In the genomic region with DNA sequence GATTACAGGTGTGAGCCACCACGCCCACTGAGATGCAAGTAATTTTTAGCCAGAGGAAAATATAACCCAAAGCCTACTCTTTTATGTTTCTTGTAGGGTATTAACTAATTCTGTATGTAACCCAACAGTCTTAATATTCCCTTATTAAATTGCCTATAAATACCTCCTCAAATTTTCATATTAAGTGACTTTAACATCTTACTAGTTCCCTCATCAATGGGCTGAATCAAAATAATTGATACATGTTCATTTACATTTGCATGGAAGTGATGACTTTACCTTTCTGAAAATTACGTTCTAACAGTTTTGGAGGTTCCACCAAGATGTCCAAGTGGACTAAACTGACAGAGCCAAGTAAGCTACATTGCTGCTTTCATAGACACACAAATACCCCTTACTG, we compare ENCODE assay signal across 17 cellular contexts. TPM values are rescaled to one million over a fixed set of nuclear protein-coding genes. Genes with fewer than 3 reads are reported as not detected.
DNase-seq lines count a peak whose midpoint lies in the region; ATAC-seq lines count a peak whose summit lies in the region.
"Had no signal": no experiment of that assay in that cellular context is flagged by ENCODE, and none has a peak within 500 bp of the region (broad histone marks: within the 10 kb centered on the region; RNA-seq: fewer than 3 reads in every experiment).

No MANE protein-coding gene starts in this region.

- POLR2A ChIA-PET in activated naive CD8-positive, alpha-beta T cell treated with anti-CD3 and anti-CD28 coated beads, Interleukin-2, amount 10 ng/mL, durations not matched to agents 7 days and 5 days (lab: Charles Lee): no interaction called here
- POLR2A ChIA-PET in naive thymus-derived CD4-positive, alpha-beta T cell (lab: Charles Lee): interaction anchor here (0.5 to 1.4 kb wide), 2 partner anchors 12 to 24 kb away, joined by 5 to 6 read pairs; no protein-coding TSS in a partner anchor

- DNase-seq in activated naive CD8-positive, alpha-beta T cell treated with anti-CD3 and anti-CD28 coated beads, Interleukin-2, amount 10 ng/mL, durations not matched to agents 7 days and 5 days: no peak
- DNase-seq in activated naive CD8-positive, alpha-beta T cell treated with anti-CD3 and anti-CD28 coated beads for 36 hours: no peak
- DNase-seq in adipocyte (ENCODE audit: low read depth) (no peak), dermis blood vessel endothelial cell (no peak), Right ventricle myocardium superior (no peak)
- no peak for DNase-seq in naive thymus-derived CD4-positive, alpha-beta T cell
- DNase-seq: BE2C; CD8-positive, alpha-beta memory T cell; DMS53; KG1; NCI-H1417 treated with DMSO at 0.1 percent for 48 hours; NCI-H1930; NCI-H345; NCI-H526 had no signal

- H3K4me1 ChIP-seq in adipocyte (ENCODE audit: control insufficient read depth, insufficient read depth, low read length): peaks cover 44% of the 10 kb centered on the region
- peaks cover 10 to 18% of the 10 kb centered on the region in 2 donors for H3K4me1 ChIP-seq in naive thymus-derived CD4-positive, alpha-beta T cell (ENCODE audit: control insufficient read depth in 2 of 2, insufficient read depth in 2 of 2, low read length in 2 of 2)

- H3K36me3 Mint-ChIP-seq in activated naive CD8-positive, alpha-beta T cell treated with anti-CD3 and anti-CD28 coated beads, Interleukin-2, amount 10 ng/mL, durations not matched to agents 7 days and 5 days: peaks cover 9% of the 10 kb centered on the region
- peaks cover 7% of the 10 kb centered on the region for H3K36me3 Mint-ChIP-seq in activated naive CD8-positive, alpha-beta T cell treated with anti-CD3 and anti-CD28 coated beads for 36 hours
- H3K36me3 Mint-ChIP-seq in naive thymus-derived CD4-positive, alpha-beta T cell: peaks cover 0 to 12% (median 3%) of the 10 kb centered on the region in 5 donors

- peaks cover 22% of the 10 kb centered on the region for H3K4me1 Mint-ChIP-seq in activated naive CD8-positive, alpha-beta T cell treated with anti-CD3 and anti-CD28 coated beads, Interleukin-2, amount 10 ng/mL, durations not matched to agents 7 days and 5 days
- H3K4me1 Mint-ChIP-seq in activated naive CD8-positive, alpha-beta T cell treated with anti-CD3 and anti-CD28 coated beads for 36 hours: peaks cover 45% of the 10 kb centered on the region
- H3K4me1 Mint-ChIP-seq in naive thymus-derived CD4-positive, alpha-beta T cell: peaks cover 32 to 76% (median 64%) of the 10 kb centered on the region in 7 donors

- peak overlapping the region; percentile 3 for H3K4me3 Mint-ChIP-seq in activated naive CD8-positive, alpha-beta T cell treated with anti-CD3 and anti-CD28 coated beads, Interleukin-2, amount 10 ng/mL, durations not matched to agents 7 days and 5 days
- no peak overlapping the region for H3K4me3 Mint-ChIP-seq in activated naive CD8-positive, alpha-beta T cell treated with anti-CD3 and anti-CD28 coated beads for 36 hours
- peak overlapping the region in 5 of 10 donors; percentile 23 to 97 (median 50) for H3K4me3 Mint-ChIP-seq in naive thymus-derived CD4-positive, alpha-beta T cell

- no peak overlapping the region for H3K9ac ChIP-seq in adipocyte (ENCODE audit: low read length)

- no peak overlapping the region for H3K27ac ChIP-seq in naive thymus-derived CD4-positive, alpha-beta T cell (ENCODE audit: low read depth, low read length)
- H3K27ac ChIP-seq: SJSA1 had no signal

- H3K36me3 ChIP-seq in adipocyte (ENCODE audit: control insufficient read depth, insufficient read depth, low read length, severe bottlenecking): no peaks in the 10 kb centered on the region
- H3K36me3 ChIP-seq in naive thymus-derived CD4-positive, alpha-beta T cell (ENCODE audit: control insufficient read depth in 2 of 3, insufficient read depth in 3 of 3, low read length in 3 of 3): peaks cover 0 to 3% (median 0%) of the 10 kb centered on the region in 3 experiments
- H3K36me3 ChIP-seq: BE2C had no signal

- no peaks in the 10 kb centered on the region for H3K27me3 Mint-ChIP-seq in activated naive CD8-positive, alpha-beta T cell treated with anti-CD3 and anti-CD28 coated beads, Interleukin-2, amount 10 ng/mL, durations not matched to agents 7 days and 5 days
- no peaks in the 10 kb centered on the region for H3K27me3 Mint-ChIP-seq in activated naive CD8-positive, alpha-beta T cell treated with anti-CD3 and anti-CD28 coated beads for 36 hours
- no peaks in the 10 kb centered on the region for H3K27me3 Mint-ChIP-seq in naive thymus-derived CD4-positive, alpha-beta T cell

- H3K27ac Mint-ChIP-seq in activated naive CD8-positive, alpha-beta T cell treated with anti-CD3 and anti-CD28 coated beads, Interleukin-2, amount 10 ng/mL, durations not matched to agents 7 days and 5 days: no peak overlapping the region
- H3K27ac Mint-ChIP-seq in activated naive CD8-positive, alpha-beta T cell treated with anti-CD3 and anti-CD28 coated beads for 36 hours: no peak overlapping the region
- peak overlapping the region in 5 of 9 donors; percentile 20 to 95 (median 62) for H3K27ac Mint-ChIP-seq in naive thymus-derived CD4-positive, alpha-beta T cell

- CTCF ChIA-PET in naive thymus-derived CD4-positive, alpha-beta T cell (lab: Charles Lee): no interaction called here

- H3K4me3 ChIP-seq in adipocyte (ENCODE audit: low read length): peak overlapping the region; percentile 84
- H3K4me3 ChIP-seq in naive thymus-derived CD4-positive, alpha-beta T cell (ENCODE audit: low read length): no peak overlapping the region
- H3K4me3 ChIP-seq: SJSA1 had no signal

- H3K9me3 Mint-ChIP-seq in activated naive CD8-positive, alpha-beta T cell treated with anti-CD3 and anti-CD28 coated beads, Interleukin-2, amount 10 ng/mL, durations not matched to agents 7 days and 5 days: no peaks in the 10 kb centered on the region
- peaks cover 3% of the 10 kb centered on the region for H3K9me3 Mint-ChIP-seq in activated naive CD8-positive, alpha-beta T cell treated with anti-CD3 and anti-CD28 coated beads for 36 hours
- peaks cover 0 to 5% (median 0%) of the 10 kb centered on the region in 11 donors for H3K9me3 Mint-ChIP-seq in naive thymus-derived CD4-positive, alpha-beta T cell
- H3K9me3 Mint-ChIP-seq: CD8-positive, alpha-beta memory T cell had no signal

- no peaks in the 10 kb centered on the region for H3K9me3 ChIP-seq in adipocyte (ENCODE audit: control insufficient read depth, low read length)
- no peaks in the 10 kb centered on the region for H3K9me3 ChIP-seq in naive thymus-derived CD4-positive, alpha-beta T cell (ENCODE audit: control insufficient read depth in 2 of 3, low read length in 3 of 3)
- H3K9me3 ChIP-seq: BE2C, SJSA1 had no signal

- intact Hi-C loops in naive thymus-derived CD4-positive, alpha-beta T cell (cut with micrococcal nuclease): no loop called here
- intact Hi-C loops in Right ventricle myocardium superior (cut with DNase I): loop anchor here (10.0 kb wide), 1 partner anchor 436 kb away; a partner anchor contains a TSS

- ATAC-seq in activated naive CD8-positive, alpha-beta T cell treated with anti-CD3 and anti-CD28 coated beads, Interleukin-2, amount 10 ng/mL, durations not matched to agents 7 days and 5 days (ENCODE audit: low read depth): no peak
- no peak for ATAC-seq in naive thymus-derived CD4-positive, alpha-beta T cell
- ATAC-seq in HG03469 (IDR thresholded peaks at IDR 0.05; ENCODE audit: unreplicated experiment): no peak
- ATAC-seq in Right ventricle myocardium superior (ENCODE audit: poor library complexity): no peak
- ATAC-seq: Panc1 had no signal

- no peaks in the 10 kb centered on the region for H3K27me3 ChIP-seq in adipocyte (replicated peaks; ENCODE audit: control insufficient read depth, insufficient read depth, low read length)
- H3K27me3 ChIP-seq in naive thymus-derived CD4-positive, alpha-beta T cell (ENCODE audit: control insufficient read depth in 2 of 2, insufficient read depth in 2 of 2, low read length in 2 of 2): no peaks in the 10 kb centered on the region
- H3K27me3 ChIP-seq: BE2C, SJSA1 had no signal

RNA-seq across cellular contexts. Expression of a gene that starts 3.1 kb away (rescaled TPM):
- total RNA-seq in activated naive CD8-positive, alpha-beta T cell treated with anti-CD3 and anti-CD28 coated beads, Interleukin-2, amount 10 ng/mL, durations not matched to agents 7 days and 5 days: 10 to 100 TPM; 34.6 to 36.1 TPM
- total RNA-seq in activated naive CD8-positive, alpha-beta T cell treated with anti-CD3 and anti-CD28 coated beads for 36 hours: 10 to 100 TPM; 13.4 to 13.6 TPM
- 10 to 100 TPM; 19.7 to 49.6 (median 38.7) TPM for total RNA-seq in naive thymus-derived CD4-positive, alpha-beta T cell
- polyA plus RNA-seq in naive thymus-derived CD4-positive, alpha-beta T cell: 10 to 100 TPM; 10.2 to 11.6 TPM
- total RNA-seq in dermis blood vessel endothelial cell (31.5 and 37.4 TPM in 2 replicates), Right ventricle myocardium superior (29.5 TPM)

Comparison
In these comparisons a context has a peak if more than half of its experiments do, and no peak if none do; other contexts are left out.
1. H3K27ac Mint-ChIP-seq: peak in naive thymus-derived CD4-positive, alpha-beta T cell (5 of 9); none in activated naive CD8-positive, alpha-beta T cell treated with anti-CD3 and anti-CD28 coated beads, Interleukin-2, amount 10 ng/mL, durations not matched to agents 7 days and 5 days (single experiment) and activated naive CD8-positive, alpha-beta T cell treated with anti-CD3 and anti-CD28 coated beads for 36 hours (single experiment).